In genomic region chr21:25385912-25386474, GRCh38 we compare ENCODE assay signal across 2 cellular contexts.
A peak's percentile ranks its signal among the peaks of the same experiment; 100 is the strongest.
TF ChIP-seq lines count a peak whose summit lies in the region.

No MANE protein-coding gene starts in this region.

TF ChIP-seq in A549, 52 proteins besides CTCF, POLR2A, EP300 and RAD21:
- TF ChIP-seq SMC3 (IDR thresholded peaks at IDR 0.05): peak; percentile 40; the same call in 2 of the 3 replicates
- TF ChIP-seq CHD2 (IDR thresholded peaks at IDR 0.05; ENCODE audit: low read length, partially characterized antibody): no peak

TF ChIP-seq in H1, 55 proteins besides CTCF, POLR2A, EP300 and RAD21:
- TF ChIP-seq BACH1 (IDR thresholded peaks at IDR 0.05; ENCODE audit: low read length) (no peak), TCF12 (IDR thresholded peaks at IDR 0.05; ENCODE audit: low read depth, low read length) (peak; percentile 81; the same call in 1 of the 2 replicates), GTF2F1 (IDR thresholded peaks at IDR 0.05; ENCODE audit: borderline replicate concordance, low read depth, low read length) (no peak), MAX (IDR thresholded peaks at IDR 0.05) (peak; percentile 49; the same call in 1 of the 2 replicates), ASH2L (IDR thresholded peaks at IDR 0.05; ENCODE audit: low read length) (no peak), TAF1 (IDR thresholded peaks at IDR 0.05; ENCODE audit: low read depth, low read length) (no peak), BCL11A (IDR thresholded peaks at IDR 0.05; ENCODE audit: low read depth in 2 of 2, low read length in 2 of 2) (no peak)
